In the genomic region with DNA sequence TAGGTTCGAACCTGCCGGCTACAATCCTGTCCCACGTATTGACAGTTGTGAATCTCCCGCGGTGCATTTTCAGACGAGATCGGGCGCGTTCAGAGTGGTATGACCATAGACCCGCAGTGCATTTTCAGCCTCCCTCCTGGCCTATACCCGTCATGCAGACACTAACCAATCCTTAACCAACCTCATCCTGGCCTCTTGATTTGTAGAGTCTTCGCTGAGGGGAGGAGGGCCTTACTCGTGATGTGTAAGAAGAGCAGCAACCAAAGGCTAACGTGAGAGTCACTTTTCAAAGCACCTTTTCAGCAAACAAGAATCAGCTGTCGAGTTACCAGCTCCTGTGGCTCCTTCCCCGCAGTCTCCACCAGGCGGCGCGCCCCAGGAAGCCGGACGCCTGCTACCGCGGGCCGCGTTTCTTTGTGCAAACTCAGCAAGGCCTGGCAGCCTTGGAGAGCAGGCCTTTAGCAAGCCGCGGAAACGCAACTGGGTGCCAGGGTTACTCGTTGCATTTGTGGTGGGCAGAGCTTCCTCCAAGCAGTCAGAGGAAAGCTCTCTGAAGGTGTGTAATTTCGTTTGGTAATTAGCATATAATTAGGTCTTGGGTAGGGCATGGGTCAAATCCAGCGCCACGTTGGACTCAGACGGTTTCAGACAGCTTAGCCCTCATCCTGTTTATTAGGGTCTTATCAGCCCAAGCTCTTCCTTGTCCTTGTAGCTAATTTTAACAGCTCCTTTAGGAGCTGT, we compare ENCODE assay signal across 8 cellular contexts.
DNase-seq lines count a peak whose midpoint lies in the region; ATAC-seq and TF ChIP-seq lines count a peak whose summit lies in the region.

No MANE protein-coding gene starts in this region.

- H3K36me3 ChIP-seq in colonic mucosa: no peaks in the 10 kb centered on the region

- no peaks in the 10 kb centered on the region for H3K27me3 ChIP-seq in colonic mucosa

- peak overlapping the region; percentile 28 for H3K27ac ChIP-seq in colonic mucosa

- H3K9ac ChIP-seq in colonic mucosa (ENCODE audit: low read depth in 2 of 2, low read length in 2 of 2): peak overlapping the region; percentile 61 to 80

- H3K4me3 ChIP-seq in colonic mucosa: no peak overlapping the region

- no peaks in the 10 kb centered on the region for H3K4me1 ChIP-seq in colonic mucosa

- intact Hi-C loops in colonic mucosa (cut with DNase I): loop anchor here (5.0 kb wide), 1 partner anchor 125 kb away; no protein-coding TSS in a partner anchor

- TF ChIP-seq CTCF in GM12872 (IDR thresholded peaks at IDR 0.05; ENCODE audit: insufficient read depth, low read depth, low read length) (peak; percentile 95), colonic mucosa (IDR thresholded peaks at IDR 0.05) (peak; percentile 92)

- H3K9me3 ChIP-seq in colonic mucosa: no peaks in the 10 kb centered on the region

- ATAC-seq in HG03060 (IDR thresholded peaks at IDR 0.05; ENCODE audit: low read depth, unreplicated experiment) (peak; percentile 52), left lobe of liver (peak; percentile 100), GM21360 (IDR thresholded peaks at IDR 0.05; ENCODE audit: unreplicated experiment) (no peak)

- DNase-seq in NCI-H2227 treated with DMSO at 0.1 percent for 48 hours (lab: John Stamatoyannopoulos, UW) (peak; percentile 90), colonic mucosa (peak; percentile 91), left lobe of liver (ENCODE audit: low spot score) (peak; percentile 84)
- peak; percentile 86 for DNase-seq in activated CD4-positive, CD25-positive, alpha-beta regulatory T cell treated with anti-CD3 and anti-CD28 coated beads, Interleukin-2, amount 50 U/mL, for 72 hours
- DNase-seq in stimulated activated CD4-positive, alpha-beta T cell treated with anti-CD3 and anti-CD28 coated beads, Interleukin-2, amount 100 ng/mL, for 4 hours (ENCODE audit: low read depth): peak; percentile 76
